Comparison of ENCODE assay signal across 8 cellular contexts in genomic region chr12:89863332-89863938, GRCh38.
DNase-seq lines count a peak whose midpoint lies in the region; ATAC-seq, FAIRE-seq and TF ChIP-seq lines count a peak whose summit lies in the region.

No MANE protein-coding gene starts in this region.

- peak in 1 of 2 experiments; percentile 59; a peak in 2 of 4 replicates for TF ChIP-seq EP300 in GM12878 (IDR thresholded peaks at IDR 0.05; ENCODE audit: borderline replicate concordance in 1 of 2, control insufficient read depth in 1 of 2, low read depth in 2 of 2, low read length in 2 of 2)

- BruUV-seq in GM12878 (replicated peaks; lab: Mats Ljungman, UMichigan), result TSS peak; percentile 92

- intact Hi-C loops in GM12878 (cut with micrococcal nuclease; ENCODE audit: unreplicated experiment), result loop anchor here (1.0 to 5.0 kb wide), 4 partner anchors 17 to 103 kb away; no protein-coding TSS in a partner anchor
- intact Hi-C loops in prostate gland (cut with DNase I), result no loop called here

- ATAC-seq in HG02763 (IDR thresholded peaks at IDR 0.05; ENCODE audit: unreplicated experiment) (peak; percentile 71), GM12878 (peak; percentile 87)

- peak overlapping the region; percentile 65 for H3K4me2 ChIP-seq in GM12878 (ENCODE audit: control insufficient read depth, insufficient read depth)

- SMC1A ChIA-PET in GM12878 (lab: Charles Lee; ENCODE audit: uncharacterized antibody, unreplicated experiment), result interaction anchor here (0.6 to 2.8 kb wide), 30 partner anchors 8 to 318 kb away, joined by 3 to 49 read pairs (median 4); no protein-coding TSS in a partner anchor

- peak overlapping the region; percentile 75 for H2AFZ ChIP-seq in GM12878 (ENCODE audit: control insufficient read depth, low read depth, low read length)

- H3K79me2 ChIP-seq in GM12878 (ENCODE audit: control insufficient read depth, insufficient read depth, low read length), result no peaks in the 10 kb centered on the region

- RAD21 ChIA-PET in GM12878 (lab: Charles Lee; ENCODE audit: unreplicated experiment), result interaction anchor here (0.8 to 3.6 kb wide), 21 partner anchors 9 to 235 kb away, joined by 3 to 21 read pairs (median 6); partner anchors contain the start of gene ATP2B1

- in situ Hi-C loops in GM12878 (cut with MboI), result no loop called here

- H3K27ac ChIP-seq in GM12878 (ENCODE audit: control insufficient read depth, insufficient read depth), result peak overlapping the region; percentile 89
- peak overlapping the region; percentile 44 to 63 for H3K27ac ChIP-seq in prostate gland

- under 1% methylated on average over 9 of the region's 9 CpGs for WGBS in GM12878 (ENCODE audit: insufficient coverage, insufficient replicate concordance, low lambda C conversion rate, missing lambda C conversion rate)
- WGBS in prostate gland, result 69% methylated on average over 9 of the region's 9 CpGs

- H3K36me3 ChIP-seq in GM12878 (ENCODE audit: control insufficient read depth in 2 of 2, insufficient read depth in 2 of 2, low read length in 1 of 2) (no peaks in the 10 kb centered on the region), prostate gland (no peaks in the 10 kb centered on the region)

- H3K4me3 ChIP-seq in GM12878 (peak overlapping the region; percentile 60), prostate gland (no peak overlapping the region)

- H3K9me3 ChIP-seq in GM12878 (replicated peaks; ENCODE audit: control insufficient read depth, insufficient read depth, low read length) (no peaks in the 10 kb centered on the region; the same call in 1 of the 3 replicates), prostate gland (no peaks in the 10 kb centered on the region)

- peak; percentile 13 for DNase-seq in RPMI8226
- peak; percentile 72 for DNase-seq in GM12878 (ENCODE audit: low read depth, low spot score)
- DNase-seq in prostate gland (ENCODE audit: low spot score), result no peak
- no peak for DNase-seq in NCI-H2227 (lab: John Stamatoyannopoulos, UW; ENCODE audit: unreplicated experiment)
- DNase-seq in NCI-H69 (lab: John Stamatoyannopoulos, UW), result no peak
- no peak for DNase-seq in cortex of kidney (lab: John Stamatoyannopoulos, UW)

- no peaks in the 10 kb centered on the region for H4K20me1 ChIP-seq in GM12878 (ENCODE audit: control insufficient read depth, insufficient read depth)

- TF ChIP-seq POLR2A in GM18526 (IDR thresholded peaks at IDR 0.05; ENCODE audit: extremely low read depth, insufficient read length) (peak; percentile 28), GM12878 (IDR thresholded peaks at IDR 0.05; ENCODE audit: low read depth, low read length) (0 out of 2 replicates have a peak, but pooled peaks have one; percentile 27), prostate gland (IDR thresholded peaks at IDR 0.05) (no peak)

- H3K4me1 ChIP-seq in GM12878 (ENCODE audit: control insufficient read depth, insufficient read depth, low read length) (peaks cover 31% of the 10 kb centered on the region), prostate gland (replicated peaks) (peaks cover 2% of the 10 kb centered on the region)

- POLR2A ChIA-PET in GM12878 (lab: Charles Lee), result interaction anchor here (0.8 to 3.2 kb wide), 12 partner anchors 7 to 158 kb away, joined by 3 to 12 read pairs (median 4); partner anchors contain the start of gene ATP2B1

- no peak for TF ChIP-seq RAD21 in GM12878 (IDR thresholded peaks at IDR 0.05; ENCODE audit: insufficient read depth, low read depth, low read length)

- peak; percentile 92 for FAIRE-seq in GM12878 (lab: Jason Lieb, UNC)

- peak overlapping the region; percentile 67 for H3K9ac ChIP-seq in GM12878 (ENCODE audit: control insufficient read depth, insufficient read depth, low read length)

- TF ChIP-seq CTCF in GM12878 (IDR thresholded peaks at IDR 0.05 in 2 of 3, conservative IDR thresholded peaks at IDR 0.05 in 1 of 3; ENCODE audit: control insufficient read depth in 2 of 3, extremely low read depth in 1 of 3, insufficient read depth in 1 of 3, low read depth in 3 of 3, low read length in 3 of 3) (no peak), prostate gland (IDR thresholded peaks at IDR 0.05) (no peak)

- CTCF ChIA-PET in GM12878 (lab: Yijun Ruan, JAX), result interaction anchor here (0.5 to 1.8 kb wide), 14 partner anchors 11 to 320 kb away, joined by 3 to 7 read pairs (median 4); no protein-coding TSS in a partner anchor

- no peaks in the 10 kb centered on the region for H3K27me3 ChIP-seq in GM12878 (replicated peaks in 1 of 2; ENCODE audit: control insufficient read depth in 2 of 2, insufficient read depth in 2 of 2, low read length in 1 of 2)
- H3K27me3 ChIP-seq in prostate gland (replicated peaks; ENCODE audit: insufficient read depth), result no peaks in the 10 kb centered on the region

TF ChIP-seq in GM12878, 131 proteins besides CTCF, POLR2A, EP300 and RAD21 (continues in another document):
- TF ChIP-seq SP1 (IDR thresholded peaks at IDR 0.05; ENCODE audit: low read depth, low read length) (no peak), CHD4 (IDR thresholded peaks at IDR 0.05) (no peak), YY1 (IDR thresholded peaks at IDR 0.05; ENCODE audit: low read depth, low read length) (peak; percentile 91), GABPA (IDR thresholded peaks at IDR 0.05; ENCODE audit: low read depth) (no peak), RCOR1 (conservative IDR thresholded peaks at IDR 0.05; ENCODE audit: low read depth, low read length) (0 out of 2 replicates have a peak, but pooled peaks have one; percentile 67), ASH2L (IDR thresholded peaks at IDR 0.05; ENCODE audit: borderline replicate concordance, low read depth) (no peak), BCLAF1 (IDR thresholded peaks at IDR 0.05) (no peak), USF1 (IDR thresholded peaks at IDR 0.05; ENCODE audit: borderline replicate concordance, extremely low read length, insufficient read depth, low read depth, low read length) (no peak), ZNF384 (IDR thresholded peaks at IDR 0.05; ENCODE audit: borderline replicate concordance, low read depth, low read length) (peak; percentile 70; the same call in 1 of the 2 replicates), CHD2 (IDR thresholded peaks at IDR 0.05; ENCODE audit: borderline replicate concordance, low read depth, low read length) (peak; percentile 48; the same call in 1 of the 2 replicates), NRF1 (conservative IDR thresholded peaks at IDR 0.05; ENCODE audit: low read depth, low read length) (no peak), TAF1 (IDR thresholded peaks at IDR 0.05; ENCODE audit: borderline replicate concordance, low read depth, low read length) (0 out of 2 replicates have a peak, but pooled peaks have one; percentile 50), PKNOX1 (IDR thresholded peaks at IDR 0.05) (0 out of 2 replicates have a peak, but pooled peaks have one; percentile 22), NR2C1 (IDR thresholded peaks at IDR 0.05) (no peak), FOXM1 (IDR thresholded peaks at IDR 0.05; ENCODE audit: low read depth, low read length) (peak; percentile 74), RFX5 (IDR thresholded peaks at IDR 0.05; ENCODE audit: low read depth, low read length) (no peak), WRNIP1 (IDR thresholded peaks at IDR 0.05; ENCODE audit: borderline replicate concordance, low read depth, low read length) (no peak), USF2 (IDR thresholded peaks at IDR 0.05; ENCODE audit: borderline replicate concordance, low read depth, low read length) (no peak; the same call in 1 of the 2 replicates), SMAD5 (IDR thresholded peaks at IDR 0.05; ENCODE audit: low read depth) (no peak)

Comparison
In these comparisons a context has a peak if more than half of its experiments do, and no peak if none do; other contexts are left out.
1. DNase-seq: peak in RPMI8226 (single experiment) and GM12878 (single experiment); none in prostate gland (single experiment), NCI-H2227 (single experiment), NCI-H69 (single experiment) and cortex of kidney (single experiment).